In the genomic region with DNA sequence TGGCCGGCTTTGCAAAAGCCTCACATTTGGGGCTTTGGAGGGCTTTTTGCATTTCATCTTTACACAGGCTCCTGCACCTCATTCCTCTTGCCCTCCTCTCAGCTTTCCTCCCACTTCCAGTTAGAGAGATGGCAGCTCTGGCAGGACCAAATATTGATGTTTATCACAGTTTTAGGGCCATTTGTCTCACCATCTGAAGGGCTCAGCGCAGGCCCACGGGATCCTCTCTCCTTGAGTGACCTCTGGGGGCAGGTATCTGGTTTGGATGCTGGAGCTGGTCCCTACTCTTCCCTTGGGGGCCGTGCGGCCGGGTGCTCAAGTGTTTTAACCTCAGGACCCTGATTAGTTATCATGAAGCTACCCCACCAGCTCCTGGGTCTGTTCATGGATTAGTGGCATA, we compare ENCODE assay signal across 16 cellular contexts. TPM values are rescaled to one million over a fixed set of nuclear protein-coding genes. Genes with fewer than 3 reads are reported as not detected.
A peak's percentile ranks its signal among the peaks of the same experiment; 100 is the strongest.
DNase-seq lines count a peak whose midpoint lies in the region; ATAC-seq, FAIRE-seq and TF ChIP-seq lines count a peak whose summit lies in the region.
"Had no signal": no experiment of that assay in that cellular context is flagged by ENCODE, and none has a peak within 500 bp of the region (broad histone marks: within the 10 kb centered on the region; RNA-seq: fewer than 3 reads in every experiment).

No MANE protein-coding gene starts in this region.

- H3K36me3 Mint-ChIP-seq in brain (no peaks in the 10 kb centered on the region), Caco-2 (ENCODE audit: insufficient read depth, unreplicated experiment) (no peaks in the 10 kb centered on the region)

- H3K4me3 ChIP-seq in BE2C (ENCODE audit: low read depth, low read length) (no peak overlapping the region), lower lobe of right lung (no peak overlapping the region), stomach (no peak overlapping the region), Caco-2 (ENCODE audit: low read depth, low read length) (no peak overlapping the region)
- H3K4me3 ChIP-seq: prostate gland had no signal

- no peak for TF ChIP-seq CTCF in BE2C (IDR thresholded peaks at IDR 0.05; ENCODE audit: low read depth, low read length)
- TF ChIP-seq CTCF in brain (conservative IDR thresholded peaks at IDR 0.05): no peak
- TF ChIP-seq CTCF in lower lobe of right lung (IDR thresholded peaks at IDR 0.05): no peak
- no peak for TF ChIP-seq CTCF in stomach (IDR thresholded peaks at IDR 0.05)
- no peak for TF ChIP-seq CTCF in Caco-2 (IDR thresholded peaks at IDR 0.05; ENCODE audit: insufficient read depth in 1 of 2, low read depth in 1 of 2, low read length in 1 of 2, severe bottlenecking in 1 of 2, unreplicated experiment in 1 of 2)

- no peaks in the 10 kb centered on the region for H3K9me3 Mint-ChIP-seq in brain
- H3K9me3 Mint-ChIP-seq in Caco-2 (ENCODE audit: unreplicated experiment): no peaks in the 10 kb centered on the region
- H3K9me3 Mint-ChIP-seq: activated T-cell treated with anti-CD3 and anti-CD28 coated beads, Interleukin-2, amount 50 U/mL, for 72 hours had no signal

- 80 to 87% (median 84%) methylated on average over 6 of the region's 6 CpGs for WGBS in stomach, 5 donors

- ATAC-seq in lower lobe of right lung: no peak
- ATAC-seq: activated T-cell treated with anti-CD3 and anti-CD28 coated beads, Interleukin-2, amount 50 U/mL, for 72 hours had no signal

- H3K4me1 ChIP-seq in BE2C (peaks cover 46% of the 10 kb centered on the region), lower lobe of right lung (peaks cover 97% of the 10 kb centered on the region), stomach (peaks cover 59 to 76% (median 69%) of the 10 kb centered on the region in 4 donors), Caco-2 (no peaks in the 10 kb centered on the region)

- H3K27ac ChIP-seq in lower lobe of right lung: peak overlapping the region; percentile 1
- H3K27ac ChIP-seq in stomach: peak overlapping the region in 4 of 5 donors; percentile 81 to 87 (median 86)

- FAIRE-seq in H54 (lab: Jason Lieb, UNC): no peak

- H3K27me3 Mint-ChIP-seq in brain (no peaks in the 10 kb centered on the region), Caco-2 (ENCODE audit: insufficient read depth, unreplicated experiment) (no peaks in the 10 kb centered on the region)

- DNase-seq in BE2C (peak; percentile 37), lower lobe of right lung (no peak), stomach (no peak), DMS79 (lab: John Stamatoyannopoulos, UW) (no peak), H54 (ENCODE audit: insufficient read length, low spot score) (no peak), SKM-1 (lab: John Stamatoyannopoulos, UW; ENCODE audit: unreplicated experiment) (no peak), Caco-2 (no peak)
- DNase-seq: activated CD4-positive, alpha-beta T cell treated with anti-CD3 and anti-CD28 coated beads, Interleukin-2, amount 50 U/mL, for 48 hours; activated T-cell treated with anti-CD3 and anti-CD28 coated beads, Interleukin-2, amount 50 U/mL, for 72 hours; AML-193; DND-41; NCI-H2029 treated with DMSO at 0.1 percent for 48 hours; NCI-H774; stimulated activated naive CD4-positive, alpha-beta T cell treated with Interleukin-2 at 50 U/mL for 16 hours had no signal

- no peaks in the 10 kb centered on the region for H3K27me3 ChIP-seq in BE2C
- H3K27me3 ChIP-seq in lower lobe of right lung (ENCODE audit: low read depth): no peaks in the 10 kb centered on the region
- peaks cover 0 to 6% (median 0%) of the 10 kb centered on the region in 3 donors for H3K27me3 ChIP-seq in stomach
- no peaks in the 10 kb centered on the region for H3K27me3 ChIP-seq in Caco-2 (replicated peaks; ENCODE audit: control insufficient read depth, insufficient read depth, low read length)

- POLR2A ChIA-PET in Caco-2 (lab: Charles Lee): no interaction called here

- H3K27ac Mint-ChIP-seq in brain (peak overlapping the region; percentile 77 to 97 (median 93)), Caco-2 (ENCODE audit: unreplicated experiment) (no peak overlapping the region)
- H3K27ac Mint-ChIP-seq: activated T-cell treated with anti-CD3 and anti-CD28 coated beads, Interleukin-2, amount 50 U/mL, for 72 hours had no signal

- intact Hi-C loops in lower lobe of right lung (cut with DNase I) (no loop called here), stomach (cut with DNase I; ENCODE audit: low total_unique reads) (no loop called here), Caco-2 (cut with micrococcal nuclease; ENCODE audit: unreplicated experiment) (no loop called here)

- CTCF ChIA-PET in Caco-2 (lab: Charles Lee): no interaction called here

- H3K9me3 ChIP-seq in BE2C (no peaks in the 10 kb centered on the region), lower lobe of right lung (no peaks in the 10 kb centered on the region), stomach (no peaks in the 10 kb centered on the region), Caco-2 (no peaks in the 10 kb centered on the region)
- H3K9me3 ChIP-seq: prostate gland had no signal

- TF ChIP-seq POLR2A in stomach (IDR thresholded peaks at IDR 0.05) (no peak), H54 (IDR thresholded peaks at IDR 0.05; ENCODE audit: low read depth, low read length) (no peak)

- no peak for TF ChIP-seq EP300 in stomach (IDR thresholded peaks at IDR 0.05)

- no TSS peak for BruUV-seq in Caco-2 (replicated peaks; lab: Mats Ljungman, UMichigan)

- H3K36me3 ChIP-seq in BE2C (no peaks in the 10 kb centered on the region), lower lobe of right lung (peaks cover 53% of the 10 kb centered on the region), stomach (peaks cover 0 to 19% (median 4%) of the 10 kb centered on the region in 4 donors), Caco-2 (ENCODE audit: control insufficient read depth, insufficient read depth, low read length) (no peaks in the 10 kb centered on the region)
- H3K36me3 ChIP-seq: prostate gland had no signal

- peak overlapping the region; percentile 3 to 46 (median 20) for H3K4me3 Mint-ChIP-seq in brain
- H3K4me3 Mint-ChIP-seq in Caco-2 (ENCODE audit: unreplicated experiment): no peak overlapping the region
- H3K4me3 Mint-ChIP-seq: activated T-cell treated with anti-CD3 and anti-CD28 coated beads, Interleukin-2, amount 50 U/mL, for 72 hours had no signal

- H3K4me1 Mint-ChIP-seq in brain: peaks cover 72% of the 10 kb centered on the region
- no peaks in the 10 kb centered on the region for H3K4me1 Mint-ChIP-seq in Caco-2 (ENCODE audit: low read depth, unreplicated experiment)

RNA-seq across cellular contexts. Expression of gene ATOH8, which starts 19.9 kb away (rescaled TPM):
- polyA plus RNA-seq in BE2C (2012; ENCODE audit: insufficient read depth, insufficient read length, low read depth): 1.0 TPM
- polyA plus RNA-seq in brain (ENCODE audit: insufficient read depth, low read depth, low replicate concordance) (15.8 TPM), stomach (10 to 100 TPM; 11.3 to 20.0 (median 15.3) TPM)
- total RNA-seq in lower lobe of right lung (44.9 TPM), stomach (10 to 100 TPM in 2 of 5 donors, 1 to 10 TPM in 3; 2.3 to 23.2 (median 9.7) TPM), Caco-2 (2022) (not detected in 2 replicates)
- total RNA-seq: activated T-cell treated with anti-CD3 and anti-CD28 coated beads, Interleukin-2, amount 50 U/mL, for 72 hours had no signal
